12 cellular contexts compared by ENCODE assay signal in genomic region chr11:124769804-124770774, GRCh38. TPM values are rescaled to one million over a fixed set of nuclear protein-coding genes. Genes with fewer than 3 reads are reported as not detected.
A peak's percentile ranks its signal among the peaks of the same experiment; 100 is the strongest.
DNase-seq lines count a peak whose midpoint lies in the region; ATAC-seq and TF ChIP-seq lines count a peak whose summit lies in the region.
"Had no signal": no experiment of that assay in that cellular context is flagged by ENCODE, and none has a peak within 500 bp of the region (broad histone marks: within the 10 kb centered on the region; RNA-seq: fewer than 3 reads in every experiment).

No MANE protein-coding gene starts in this region.

- no peaks in the 10 kb centered on the region for H3K9me3 Mint-ChIP-seq in chondrocyte (ENCODE audit: low read depth)
- H3K9me3 Mint-ChIP-seq: brain; stimulated activated naive CD8-positive, alpha-beta T cell treated with anti-CD3 and anti-CD28 coated beads, Interleukin-15, Interleukin-2, amounts not matched to agents 100 ng/mL and 50 ng/mL, for 24 hours had no signal

- H3K27ac ChIP-seq in HUES64 (ENCODE audit: low read depth, low read length) = peak overlapping the region; percentile 32; the same call in 1 of the 2 replicates
- H3K27ac ChIP-seq: VCaP had no signal

- no peaks in the 10 kb centered on the region for H3K27me3 ChIP-seq in HUES64 (ENCODE audit: insufficient read depth, low read length)

- H3K9me3 ChIP-seq in HUES64 (ENCODE audit: insufficient read depth, low read depth, low read length) = no peaks in the 10 kb centered on the region

- DNase-seq in chondrocyte (ENCODE audit: low spot score) (no peak), retinal pigment epithelial cell (ENCODE audit: low read depth) (peak; percentile 16), germinal center (ENCODE audit: low spot score) (no peak)
- DNase-seq: DMS 273 treated with DMSO at 0.1 percent for 48 hours, NCI-H2081 treated with DMSO at 0.1 percent for 48 hours, nucleus accumbens had no signal

- peak overlapping the region; percentile 6 for H3K27ac Mint-ChIP-seq in chondrocyte (ENCODE audit: unreplicated experiment)
- H3K27ac Mint-ChIP-seq: brain; stimulated activated naive CD8-positive, alpha-beta T cell treated with anti-CD3 and anti-CD28 coated beads, Interleukin-15, Interleukin-2, amounts not matched to agents 100 ng/mL and 50 ng/mL, for 24 hours had no signal

- no peak overlapping the region for H3K9ac ChIP-seq in HUES64 (ENCODE audit: low read depth, low read length)

- no peaks in the 10 kb centered on the region for H3K27me3 Mint-ChIP-seq in chondrocyte (ENCODE audit: low read depth)
- H3K27me3 Mint-ChIP-seq: brain; stimulated activated naive CD8-positive, alpha-beta T cell treated with anti-CD3 and anti-CD28 coated beads, Interleukin-15, Interleukin-2, amounts not matched to agents 100 ng/mL and 50 ng/mL, for 24 hours had no signal

- H3K4me3 Mint-ChIP-seq in chondrocyte (ENCODE audit: unreplicated experiment) = no peak overlapping the region
- H3K4me3 Mint-ChIP-seq: brain; stimulated activated naive CD8-positive, alpha-beta T cell treated with anti-CD3 and anti-CD28 coated beads, Interleukin-15, Interleukin-2, amounts not matched to agents 100 ng/mL and 50 ng/mL, for 24 hours had no signal

- WGBS in HUES64 = 97% methylated on average over 8 of the region's 8 CpGs

- ATAC-seq in GM18870 (IDR thresholded peaks at IDR 0.05; ENCODE audit: unreplicated experiment) (no peak), HG03095 (IDR thresholded peaks at IDR 0.05; ENCODE audit: unreplicated experiment) (no peak)

- H3K4me3 ChIP-seq in HUES64 (ENCODE audit: low read length) (no peak overlapping the region), retinal pigment epithelial cell (ENCODE audit: low read length) (no peak overlapping the region)

- H3K4me1 ChIP-seq in HUES64 (ENCODE audit: insufficient read depth, low read length) = peaks cover 6% of the 10 kb centered on the region; the same call in 1 of the 2 replicates

- H3K36me3 ChIP-seq in HUES64 (ENCODE audit: insufficient read depth, low read length) = peaks cover 92% of the 10 kb centered on the region

- TF ChIP-seq CTCF in chondrocyte (IDR thresholded peaks at IDR 0.05) (no peak), retinal pigment epithelial cell (conservative IDR thresholded peaks at IDR 0.05; ENCODE audit: low read depth, low read length) (no peak)

- H3K4me1 Mint-ChIP-seq in chondrocyte (ENCODE audit: low read depth) = peaks cover 9% of the 10 kb centered on the region
- H3K4me1 Mint-ChIP-seq: brain had no signal

- H3K36me3 Mint-ChIP-seq in chondrocyte (ENCODE audit: low read depth) = peaks cover 18% of the 10 kb centered on the region

RNA-seq across cellular contexts. Expression of gene ESAM, which starts 8.0 kb away (rescaled TPM):
- polyA plus RNA-seq in HUES64 (2013, experiment 1 of 2) = 0.25 TPM
- 0.44 TPM for polyA plus RNA-seq in HUES64 (2013, experiment 2 of 2)
- 1.7 to 2.6 TPM (median 2.0 TPM) in 3 replicates for total RNA-seq in chondrocyte

RNA-seq across cellular contexts. Expression of gene VSIG2, which starts 18.0 kb away (rescaled TPM):
- polyA plus RNA-seq in HUES64 (2013, experiment 1 of 2) = not detected
- polyA plus RNA-seq in HUES64 (2013, experiment 2 of 2) = not detected
- not detected in 3 replicates for total RNA-seq in chondrocyte

RNA-seq across cellular contexts. Expression of gene MSANTD2, which starts 30.1 kb away (rescaled TPM):
- 11.9 TPM for polyA plus RNA-seq in HUES64 (2013, experiment 1 of 2)
- polyA plus RNA-seq in HUES64 (2013, experiment 2 of 2) = 8.8 TPM
- total RNA-seq in chondrocyte = 10.4 to 12.5 TPM (median 10.6 TPM) in 3 replicates

RNA-seq across cellular contexts. Expression of gene NRGN, which starts 30.3 kb away (rescaled TPM):
- 8.3 TPM for polyA plus RNA-seq in HUES64 (2013, experiment 1 of 2)
- 14.9 TPM for polyA plus RNA-seq in HUES64 (2013, experiment 2 of 2)
- 1.6 to 2.4 TPM (median 1.8 TPM) in 3 replicates for total RNA-seq in chondrocyte
